8 cellular contexts compared by ENCODE assay signal in the genomic region with DNA sequence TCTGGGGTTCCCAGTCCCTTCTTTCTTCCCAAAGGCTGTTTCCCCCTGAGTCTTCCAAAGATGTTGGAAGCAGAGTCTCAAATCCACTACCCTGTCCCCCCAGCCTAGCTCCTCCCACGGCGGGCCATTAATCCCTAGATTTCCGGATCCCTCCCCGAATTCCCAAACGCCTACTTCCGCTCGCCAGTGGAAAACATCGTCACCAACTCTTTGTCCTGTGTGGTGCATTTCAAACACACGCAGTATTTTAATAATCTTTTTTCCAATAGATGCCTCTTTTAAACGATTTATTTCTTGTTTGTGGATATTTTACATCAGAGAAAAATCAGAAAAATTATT. TPM values are rescaled to one million over a fixed set of nuclear protein-coding genes. Genes with fewer than 3 reads are reported as not detected.
DNase-seq lines count a peak whose midpoint lies in the region; TF ChIP-seq lines count a peak whose summit lies in the region.

No MANE protein-coding gene starts in this region.

- H3K27ac Mint-ChIP-seq in activated T-helper 1 cell treated with anti-CD3 and anti-CD28 coated beads, Interleukin-12 subunit alpha, Interleukin-12 subunit beta, Interleukin-2, Interleukin-4 antibody, amounts not matched to agents 30 ng/mL and 10 ng/mL and 1 ng/mL, durations not matched to agents 14 hours and 24 hours and 36 hours: peak overlapping the region; percentile 99
- H3K27ac Mint-ChIP-seq in nephron: peak overlapping the region; percentile 98 to 100 (median 100)

- H3K4me3 Mint-ChIP-seq in activated T-helper 1 cell treated with anti-CD3 and anti-CD28 coated beads, Interleukin-12 subunit alpha, Interleukin-12 subunit beta, Interleukin-2, Interleukin-4 antibody, amounts not matched to agents 30 ng/mL and 10 ng/mL and 1 ng/mL, durations not matched to agents 14 hours and 24 hours and 36 hours: peak overlapping the region; percentile 100
- H3K4me3 Mint-ChIP-seq in nephron: peak overlapping the region; percentile 100

- no peak for TF ChIP-seq CTCF in nephron (IDR thresholded peaks at IDR 0.05; ENCODE audit: unreplicated experiment in 3 of 3)

- H3K36me3 Mint-ChIP-seq in activated T-helper 1 cell treated with anti-CD3 and anti-CD28 coated beads, Interleukin-12 subunit alpha, Interleukin-12 subunit beta, Interleukin-2, Interleukin-4 antibody, amounts not matched to agents 30 ng/mL and 10 ng/mL and 1 ng/mL, durations not matched to agents 14 hours and 24 hours and 36 hours (ENCODE audit: low read depth): peaks cover 24% of the 10 kb centered on the region
- H3K36me3 Mint-ChIP-seq in nephron (ENCODE audit: low read depth): peaks cover 40% of the 10 kb centered on the region

- intact Hi-C loops in activated T-helper 1 cell treated with anti-CD3 and anti-CD28 coated beads, Interleukin-12 subunit alpha, Interleukin-12 subunit beta, Interleukin-2, Interleukin-4 antibody, amounts not matched to agents 30 ng/mL and 10 ng/mL and 1 ng/mL, durations not matched to agents 14 hours and 24 hours and 36 hours (cut with micrococcal nuclease): loop anchor here (2.0 to 5.0 kb wide), 4 partner anchors 29 to 623 kb away; a partner anchor contains a TSS

- no peaks in the 10 kb centered on the region for H3K9me3 Mint-ChIP-seq in activated T-helper 1 cell treated with anti-CD3 and anti-CD28 coated beads, Interleukin-12 subunit alpha, Interleukin-12 subunit beta, Interleukin-2, Interleukin-4 antibody, amounts not matched to agents 30 ng/mL and 10 ng/mL and 1 ng/mL, durations not matched to agents 14 hours and 24 hours and 36 hours
- peaks cover 4% of the 10 kb centered on the region for H3K9me3 Mint-ChIP-seq in nephron

- no peaks in the 10 kb centered on the region for H3K27me3 Mint-ChIP-seq in activated T-helper 1 cell treated with anti-CD3 and anti-CD28 coated beads, Interleukin-12 subunit alpha, Interleukin-12 subunit beta, Interleukin-2, Interleukin-4 antibody, amounts not matched to agents 30 ng/mL and 10 ng/mL and 1 ng/mL, durations not matched to agents 14 hours and 24 hours and 36 hours (ENCODE audit: insufficient read depth)
- H3K27me3 Mint-ChIP-seq in nephron (ENCODE audit: low read depth): no peaks in the 10 kb centered on the region

- peaks cover 28% of the 10 kb centered on the region for H3K4me1 Mint-ChIP-seq in activated T-helper 1 cell treated with anti-CD3 and anti-CD28 coated beads, Interleukin-12 subunit alpha, Interleukin-12 subunit beta, Interleukin-2, Interleukin-4 antibody, amounts not matched to agents 30 ng/mL and 10 ng/mL and 1 ng/mL, durations not matched to agents 14 hours and 24 hours and 36 hours (ENCODE audit: low read depth)
- peaks cover 11% of the 10 kb centered on the region for H3K4me1 Mint-ChIP-seq in nephron

- peak; percentile 43 for DNase-seq in NCI-H2107 (lab: John Stamatoyannopoulos, UW)
- no peak for DNase-seq in NCI-H2107 treated with DMSO at 0.1 percent for 48 hours (lab: John Stamatoyannopoulos, UW; ENCODE audit: unreplicated experiment)
- peak; percentile 22 for DNase-seq in NCI-H1694 treated with DMSO at 0.1 percent for 48 hours (lab: John Stamatoyannopoulos, UW)
- DNase-seq in activated T-helper 1 cell treated with anti-CD3 and anti-CD28 coated beads, Interleukin-12 subunit alpha, Interleukin-12 subunit beta, Interleukin-2, Interleukin-4 antibody, amounts not matched to agents 30 ng/mL and 10 ng/mL and 1 ng/mL, durations not matched to agents 14 hours and 24 hours and 36 hours (ENCODE audit: low spot score): no peak
- peak; percentile 61 for DNase-seq in foreskin melanocyte
- DNase-seq in NOMO-1 treated with dmso at 0.1 percent for 144 hours (lab: John Stamatoyannopoulos, UW; ENCODE audit: unreplicated experiment): no peak
- DNase-seq in NCI-H128 (lab: John Stamatoyannopoulos, UW; ENCODE audit: unreplicated experiment): no peak

RNA-seq across cellular contexts. Expression of a gene that starts 0.6 kb away (rescaled TPM):
- total RNA-seq in activated T-helper 1 cell treated with anti-CD3 and anti-CD28 coated beads, Interleukin-12 subunit alpha, Interleukin-12 subunit beta, Interleukin-2, Interleukin-4 antibody, amounts not matched to agents 30 ng/mL and 10 ng/mL and 1 ng/mL, durations not matched to agents 14 hours and 24 hours and 36 hours: 23.5 and 29.0 TPM in 2 replicates

RNA-seq across cellular contexts. Expression of a gene that starts 0.7 kb away (rescaled TPM):
- 9.2 and 9.4 TPM in 2 replicates for total RNA-seq in activated T-helper 1 cell treated with anti-CD3 and anti-CD28 coated beads, Interleukin-12 subunit alpha, Interleukin-12 subunit beta, Interleukin-2, Interleukin-4 antibody, amounts not matched to agents 30 ng/mL and 10 ng/mL and 1 ng/mL, durations not matched to agents 14 hours and 24 hours and 36 hours

RNA-seq across cellular contexts. Expression of a gene that starts 55.2 kb away (rescaled TPM):
- total RNA-seq in activated T-helper 1 cell treated with anti-CD3 and anti-CD28 coated beads, Interleukin-12 subunit alpha, Interleukin-12 subunit beta, Interleukin-2, Interleukin-4 antibody, amounts not matched to agents 30 ng/mL and 10 ng/mL and 1 ng/mL, durations not matched to agents 14 hours and 24 hours and 36 hours: 132 and 143 TPM in 2 replicates

RNA-seq across cellular contexts. Expression of a gene that starts 55.3 kb away (rescaled TPM):
- 25.6 and 27.1 TPM in 2 replicates for total RNA-seq in activated T-helper 1 cell treated with anti-CD3 and anti-CD28 coated beads, Interleukin-12 subunit alpha, Interleukin-12 subunit beta, Interleukin-2, Interleukin-4 antibody, amounts not matched to agents 30 ng/mL and 10 ng/mL and 1 ng/mL, durations not matched to agents 14 hours and 24 hours and 36 hours

Comparison
In these comparisons a context has a peak if more than half of its experiments do, and no peak if none do; other contexts are left out.
1. DNase-seq: peak in NCI-H2107 (single experiment), NCI-H1694 treated with DMSO at 0.1 percent for 48 hours (single experiment) and foreskin melanocyte (single experiment); none in NCI-H2107 treated with DMSO at 0.1 percent for 48 hours (single experiment), activated T-helper 1 cell treated with anti-CD3 and anti-CD28 coated beads, Interleukin-12 subunit alpha, Interleukin-12 subunit beta, Interleukin-2, Interleukin-4 antibody, amounts not matched to agents 30 ng/mL and 10 ng/mL and 1 ng/mL, durations not matched to agents 14 hours and 24 hours and 36 hours (single experiment), NOMO-1 treated with dmso at 0.1 percent for 144 hours (single experiment) and NCI-H128 (single experiment).